27 cellular contexts compared by ENCODE assay signal in genomic region chr1:204931768-204932572, GRCh38.
"Had no signal": no experiment of that assay in that cellular context is flagged by ENCODE, and none has a peak within 500 bp of the region (broad histone marks: within the 10 kb centered on the region; RNA-seq: fewer than 3 reads in every experiment).

No MANE protein-coding gene starts in this region.

- H3K4me1 ChIP-seq: foreskin keratinocyte, lower lobe of right lung, pancreas, suprapubic skin, transverse colon, vagina had no signal

- H3K4me1 Mint-ChIP-seq: natural killer cell; stimulated activated naive CD8-positive, alpha-beta T cell treated with anti-CD3 and anti-CD28 coated beads, Interleukin-15, amount 100 ng/mL, for 72 hours had no signal

- H3K4me3 Mint-ChIP-seq: natural killer cell; stimulated activated naive CD8-positive, alpha-beta T cell treated with anti-CD3 and anti-CD28 coated beads, Interleukin-15, amount 100 ng/mL, for 72 hours had no signal

- H3K27ac Mint-ChIP-seq: natural killer cell; progenitor cell of endocrine pancreas; stimulated activated naive CD8-positive, alpha-beta T cell treated with anti-CD3 and anti-CD28 coated beads, Interleukin-15, amount 100 ng/mL, for 72 hours had no signal

- H3K9me3 Mint-ChIP-seq: natural killer cell; stimulated activated naive CD8-positive, alpha-beta T cell treated with anti-CD3 and anti-CD28 coated beads, Interleukin-15, amount 100 ng/mL, for 72 hours had no signal

- H3K9me3 ChIP-seq: heart right ventricle, lower lobe of right lung, pancreas, suprapubic skin, transverse colon, vagina had no signal

- ATAC-seq: esophagus mucosa; foreskin keratinocyte; lower lobe of right lung; natural killer cell; pancreas; sciatic nerve; stimulated activated naive CD8-positive, alpha-beta T cell treated with anti-CD3 and anti-CD28 coated beads, Interleukin-15, amount 100 ng/mL, for 72 hours had no signal

- DNase-seq: dorsolateral prefrontal cortex; effector CD4-positive, alpha-beta T cell; foreskin keratinocyte; glutamatergic neuron; heart right ventricle; hippocampal formation; kidney glomerular epithelial cell; left colon; left ventricle myocardium superior; lower lobe of right lung; natural killer cell; occipital lobe; pancreas; stimulated activated CD4-positive, alpha-beta T cell treated with anti-CD3 and anti-CD28 coated beads, Interleukin-12 subunit alpha, Interleukin-12 subunit beta, amount 100 ng/mL, for 4 hours; stimulated activated CD4-positive, alpha-beta T cell treated with anti-CD3 and anti-CD28 coated beads, Interleukin-1b, Interleukin-23, amount 100 ng/mL, for 48 hours; stimulated activated CD4-positive, alpha-beta T cell treated with anti-CD3 and anti-CD28 coated beads, Interleukin-4, amount 100 ng/mL, for 1 hour; stimulated activated CD8-positive, alpha-beta memory T cell treated with anti-CD3 and anti-CD28 coated beads, Interleukin-4, amount 100 ng/mL, for 48 hours; stimulated activated naive CD4-positive, alpha-beta T cell; stimulated activated naive CD8-positive, alpha-beta T cell treated with anti-CD3 and anti-CD28 coated beads, Interleukin-15, amount 100 ng/mL, for 72 hours; transverse colon had no signal

- H3K4me3 ChIP-seq: dorsolateral prefrontal cortex, heart right ventricle, lower lobe of right lung, pancreas, smooth muscle cell, suprapubic skin, transverse colon, vagina had no signal

- H3K4me2 ChIP-seq: smooth muscle cell had no signal

- H3K27me3 ChIP-seq: dorsolateral prefrontal cortex, pancreas, suprapubic skin, transverse colon, vagina had no signal

- H3K27ac ChIP-seq: epithelial cell of prostate, foreskin keratinocyte, lower lobe of right lung, pancreas, suprapubic skin, transverse colon, vagina had no signal

- H3K27me3 Mint-ChIP-seq: stimulated activated naive CD8-positive, alpha-beta T cell treated with anti-CD3 and anti-CD28 coated beads, Interleukin-15, amount 100 ng/mL, for 72 hours had no signal

- FAIRE-seq: pancreas had no signal

- H3K36me3 ChIP-seq: heart right ventricle, lower lobe of right lung, pancreas, suprapubic skin, transverse colon, vagina had no signal

- H3K36me3 Mint-ChIP-seq: natural killer cell had no signal
